1 cellular context compared by ENCODE assay signal in genomic region chr16:57781741-57782606, GRCh38.
TF ChIP-seq lines count a peak whose summit lies in the region.

No MANE protein-coding gene starts in this region.

TF ChIP-seq in HepG2, 621 proteins besides CTCF, POLR2A, EP300 and RAD21 (continued from another document and continues in another):
- TF ChIP-seq NFAT5 (CRISPR knock-in tag; IDR thresholded peaks at IDR 0.05) = no peak
- peak; percentile 2; the same call in 1 of the 2 replicates for TF ChIP-seq ZSCAN25 (CRISPR knock-in tag; IDR thresholded peaks at IDR 0.05)
- TF ChIP-seq HMGA1 (CRISPR knock-in tag; conservative IDR thresholded peaks at IDR 0.05) = no peak
- 0 out of 2 replicates have a peak, but pooled peaks have one; percentile 71 for TF ChIP-seq HNRNPL (IDR thresholded peaks at IDR 0.05; ENCODE audit: low read depth, low read length)
- TF ChIP-seq TBL1XR1 (IDR thresholded peaks at IDR 0.05; ENCODE audit: borderline replicate concordance, low read length, partially characterized antibody) = peak; percentile 54
- peak; percentile 62; the same call in 1 of the 2 replicates for TF ChIP-seq CREM (IDR thresholded peaks at IDR 0.05)
- no peak for TF ChIP-seq CREM (CRISPR knock-in tag; IDR thresholded peaks at IDR 0.05)
- no peak for TF ChIP-seq MXD4 (CRISPR knock-in tag; IDR thresholded peaks at IDR 0.05)
- TF ChIP-seq CEBPB (IDR thresholded peaks at IDR 0.05; ENCODE audit: borderline replicate concordance, low read depth, low read length) = peak; percentile 34; the same call in 1 of the 2 replicates
- TF ChIP-seq FIP1L1 (IDR thresholded peaks at IDR 0.05; ENCODE audit: borderline replicate concordance, insufficient read depth, low read depth, low read length) = no peak
- TF ChIP-seq ZNF143 (CRISPR knock-in tag; IDR thresholded peaks at IDR 0.05) = 0 out of 2 replicates have a peak, but pooled peaks have one; percentile 21
- peak; percentile 7; the same call in 1 of the 2 replicates for TF ChIP-seq KMT2B (CRISPR knock-in tag; IDR thresholded peaks at IDR 0.05)
- no peak; the same call in 1 of the 2 replicates for TF ChIP-seq ZNF142 (CRISPR knock-in tag; IDR thresholded peaks at IDR 0.05)
- TF ChIP-seq PRDM10 (CRISPR knock-in tag; IDR thresholded peaks at IDR 0.05; ENCODE audit: low read depth) = peak; percentile 79; the same call in 1 of the 2 replicates
- TF ChIP-seq CBX2 (IDR thresholded peaks at IDR 0.05; ENCODE audit: low read depth, low read length) = no peak
- no peak for TF ChIP-seq CBX2 (CRISPR knock-in tag; IDR thresholded peaks at IDR 0.05; ENCODE audit: low read depth)
- TF ChIP-seq BCLAF1 (IDR thresholded peaks at IDR 0.05) = no peak
- TF ChIP-seq SRF (IDR thresholded peaks at IDR 0.05; ENCODE audit: low read depth, low read length) = no peak
- 0 out of 2 replicates have a peak, but pooled peaks have one; percentile 22 for TF ChIP-seq ZNF589 (CRISPR knock-in tag; conservative IDR thresholded peaks at IDR 0.05)
- no peak for TF ChIP-seq SP140L (CRISPR knock-in tag; IDR thresholded peaks at IDR 0.05; ENCODE audit: borderline replicate concordance)
- peak; percentile 89 for TF ChIP-seq PAXIP1 (CRISPR knock-in tag; conservative IDR thresholded peaks at IDR 0.05)
- TF ChIP-seq TAF15 (IDR thresholded peaks at IDR 0.05; ENCODE audit: low read depth, low read length, poor library complexity, severe bottlenecking) = no peak
- TF ChIP-seq PRMT3 (CRISPR knock-in tag; IDR thresholded peaks at IDR 0.05; ENCODE audit: borderline replicate concordance, low read depth) = 0 out of 2 replicates have a peak, but pooled peaks have one; percentile 10
- no peak for TF ChIP-seq ZNF44 (CRISPR knock-in tag; IDR thresholded peaks at IDR 0.05)
- peak; percentile 87 for TF ChIP-seq ETV5 (CRISPR knock-in tag; IDR thresholded peaks at IDR 0.05; ENCODE audit: borderline replicate concordance)
- peak; percentile 81; the same call in 1 of the 2 replicates for TF ChIP-seq STAT6 (CRISPR knock-in tag; IDR thresholded peaks at IDR 0.05; ENCODE audit: borderline replicate concordance)
- no peak for TF ChIP-seq NR0B2 (CRISPR knock-in tag; IDR thresholded peaks at IDR 0.05)
- TF ChIP-seq KAT7 (CRISPR knock-in tag; IDR thresholded peaks at IDR 0.05; ENCODE audit: borderline replicate concordance) = no peak
- no peak for TF ChIP-seq GATAD1 (CRISPR knock-in tag; IDR thresholded peaks at IDR 0.05)
